In genomic region chr7:105934577-105935185, GRCh38 we compare ENCODE assay signal across 9 cellular contexts. TPM values are rescaled to one million over a fixed set of nuclear protein-coding genes. Genes with fewer than 3 reads are reported as not detected.
DNase-seq lines count a peak whose midpoint lies in the region; ATAC-seq, FAIRE-seq and TF ChIP-seq lines count a peak whose summit lies in the region.
"Had no signal": no experiment of that assay in that cellular context is flagged by ENCODE, and none has a peak within 500 bp of the region (broad histone marks: within the 10 kb centered on the region; RNA-seq: fewer than 3 reads in every experiment).

No MANE protein-coding gene starts in this region.

- in situ Hi-C loops in G401 (cut with HindIII; ENCODE audit: low sequenced_read_pairs), result no loop called here
- in situ Hi-C loops in astrocyte of the cerebellum (cut with HindIII; ENCODE audit: low sequenced_read_pairs), result no loop called here

- no peak overlapping the region for H3K4me3 ChIP-seq in astrocyte of the cerebellum (ENCODE audit: low read depth, low read length)
- H3K4me3 ChIP-seq: SJCRH30 had no signal

- DNase-seq in G401 (ENCODE audit: low spot score) (peak; percentile 80), NCI-H1417 treated with DMSO at 0.1 percent for 48 hours (lab: John Stamatoyannopoulos, UW) (peak; percentile 20), astrocyte of the cerebellum (ENCODE audit: low read depth) (peak; percentile 13), kidney glomerular epithelial cell (lab: John Stamatoyannopoulos, UW) (peak; percentile 1), RCC 7860 (ENCODE audit: low spot score) (no peak), DMS114 treated with DMSO at 0.1 percent for 48 hours (lab: John Stamatoyannopoulos, UW; ENCODE audit: unreplicated experiment) (no peak), GM12892 (ENCODE audit: insufficient read length) (no peak)

- FAIRE-seq in RCC 7860 (lab: Jason Lieb, UNC) (no peak), GM12892 (lab: Jason Lieb, UNC) (no peak)

- TF ChIP-seq CTCF in astrocyte of the cerebellum (IDR thresholded peaks at IDR 0.05; ENCODE audit: low read depth, low read length, missing control alignments), result peak; percentile 35

- no peak for TF ChIP-seq POLR2A in GM12892 (IDR thresholded peaks at IDR 0.05; ENCODE audit: low read depth, low read length)

- no peak for ATAC-seq in GM18870 (IDR thresholded peaks at IDR 0.05; ENCODE audit: unreplicated experiment)

RNA-seq across cellular contexts. Expression of gene CDHR3, which starts 28.4 kb away (rescaled TPM):
- 1.8 TPM in 1 of 2 replicates, not detected in the other for total RNA-seq in G401 (2014; rRNA removed; shearing (Covaris generic))
- polyA plus RNA-seq in GM12892 (2012; ENCODE audit: missing spikeins), result 0.19 TPM

RNA-seq across cellular contexts. Expression of gene ATXN7L1, which starts 58.3 kb away (rescaled TPM):
- total RNA-seq in G401 (2014; rRNA removed; shearing (Covaris generic)), result 0.44 and 4.4 TPM in 2 replicates
- 1.4 TPM for polyA plus RNA-seq in GM12892 (2012; ENCODE audit: missing spikeins)

Comparison
In these comparisons a context has a peak if more than half of its experiments do, and no peak if none do; other contexts are left out.
1. DNase-seq: peak in G401 (single experiment), NCI-H1417 treated with DMSO at 0.1 percent for 48 hours (single experiment), astrocyte of the cerebellum (single experiment) and kidney glomerular epithelial cell (single experiment); none in RCC 7860 (single experiment), DMS114 treated with DMSO at 0.1 percent for 48 hours (single experiment) and GM12892 (single experiment).